13 cellular contexts compared by ENCODE assay signal in genomic region chr16:73018796-73019455, GRCh38. TPM values are rescaled to one million over a fixed set of nuclear protein-coding genes. Genes with fewer than 3 reads are reported as not detected.
A peak's percentile ranks its signal among the peaks of the same experiment; 100 is the strongest.
DNase-seq lines count a peak whose midpoint lies in the region; ATAC-seq and FAIRE-seq lines count a peak whose summit lies in the region.
"Had no signal": no experiment of that assay in that cellular context is flagged by ENCODE, and none has a peak within 500 bp of the region (broad histone marks: within the 10 kb centered on the region; RNA-seq: fewer than 3 reads in every experiment).

No MANE protein-coding gene starts in this region.

- DNase-seq in GM23248 (no peak), SHP77 treated with DMSO at 0.1 percent for 48 hours (lab: John Stamatoyannopoulos, UW) (peak; percentile 39), mesenteric fat pad (ENCODE audit: low spot score) (peak; percentile 59), frontal cortex (ENCODE audit: low spot score in 2 of 2) (no peak)
- DNase-seq: activated CD4-positive, alpha-beta T cell treated with anti-CD3 and anti-CD28 coated beads, Interleukin-2, amount 10 ng/mL, durations not matched to agents 24 days and 14 days; NCI-H2081; stimulated activated CD4-positive, alpha-beta T cell treated with anti-CD3 and anti-CD28 coated beads, Interleukin-2, amount 100 ng/mL, for 24 hours; stimulated activated CD8-positive, alpha-beta memory T cell treated with anti-CD3 and anti-CD28 coated beads, Interleukin-4, amount 100 ng/mL, for 48 hours had no signal

- peaks cover 6% of the 10 kb centered on the region; the same call in 1 of the 2 replicates for H4K20me1 ChIP-seq in GM23248 (ENCODE audit: insufficient read depth)

- no peak overlapping the region for H2AFZ ChIP-seq in GM23248

- H3K9me2 ChIP-seq in GM23248 (ENCODE audit: insufficient read depth) = no peaks in the 10 kb centered on the region

- peaks cover 23% of the 10 kb centered on the region for H3F3A ChIP-seq in GM23248 (ENCODE audit: insufficient read depth)

- peaks cover 99% of the 10 kb centered on the region for H3K79me2 ChIP-seq in GM23248 (ENCODE audit: insufficient read depth)

- ATAC-seq in HG02885 (IDR thresholded peaks at IDR 0.05; ENCODE audit: poor library complexity, unreplicated experiment) = no peak
- ATAC-seq in GM21528 (IDR thresholded peaks at IDR 0.05; ENCODE audit: low FRiP score, unreplicated experiment) = no peak

- H3K4me1 ChIP-seq in GM23248 (ENCODE audit: insufficient read depth) = peaks cover 24% of the 10 kb centered on the region
- H3K4me1 ChIP-seq in skeletal muscle tissue (ENCODE audit: control insufficient read depth in 3 of 3, insufficient read depth in 3 of 3, low read length in 3 of 3) = peaks cover 49 to 68% (median 61%) of the 10 kb centered on the region in 3 donors

- FAIRE-seq in frontal cortex (lab: Jason Lieb, UNC) = no peak
- FAIRE-seq: H54 had no signal

- H3K9me3 ChIP-seq in GM23248 (ENCODE audit: low read depth) = no peaks in the 10 kb centered on the region
- no peaks in the 10 kb centered on the region for H3K9me3 ChIP-seq in skeletal muscle tissue (ENCODE audit: control insufficient read depth in 3 of 3, low read length in 3 of 3)

- WGBS in GM23248 (ENCODE audit: low coverage in 1 of 2, low lambda C conversion rate in 2 of 2, missing lambda C conversion rate in 2 of 2), 2 experiments = 82 to 84% methylated on average over 15 to 19 of the region's 19 CpGs

- H3K4me3 ChIP-seq in GM23248 = no peak overlapping the region
- H3K4me3 ChIP-seq in skeletal muscle tissue (ENCODE audit: low read length in 3 of 3) = no peak overlapping the region
- H3K4me3 ChIP-seq: BLaER1 treated with 17β-estradiol and CSF1 and Interleukin-3, amounts not matched to agents 10 nM and 100 nM had no signal

- H3K36me3 ChIP-seq in GM23248 (ENCODE audit: low read depth) (no peaks in the 10 kb centered on the region), skeletal muscle tissue (ENCODE audit: control insufficient read depth in 3 of 3, insufficient read depth in 3 of 3, low read length in 3 of 3) (peaks cover 0 to 4% (median 0%) of the 10 kb centered on the region in 3 donors)

- peak overlapping the region; percentile 84 for H3K4me2 ChIP-seq in GM23248 (ENCODE audit: unreplicated experiment)

- H3K27me3 ChIP-seq in GM23248 (replicated peaks; ENCODE audit: insufficient read depth) = no peaks in the 10 kb centered on the region
- no peaks in the 10 kb centered on the region for H3K27me3 ChIP-seq in skeletal muscle tissue (ENCODE audit: control insufficient read depth in 3 of 3, insufficient read depth in 3 of 3, low read length in 3 of 3)
- H3K27me3 ChIP-seq: BLaER1 treated with 17β-estradiol and CSF1 and Interleukin-3, amounts not matched to agents 10 nM and 100 nM had no signal

- H3K27ac ChIP-seq in GM23248 (no peak overlapping the region), skeletal muscle tissue (ENCODE audit: low read depth, low read length) (peak overlapping the region; percentile 3)
- H3K27ac ChIP-seq: BLaER1 treated with 17β-estradiol and CSF1 and Interleukin-3, amounts not matched to agents 10 nM and 100 nM had no signal

- in situ Hi-C loops in GM23248 (cut with MboI) = no loop called here

- H3K9ac ChIP-seq in GM23248 (no peak overlapping the region), skeletal muscle tissue (ENCODE audit: low read depth in 1 of 3, low read length in 3 of 3) (no peak overlapping the region)
- H3K9ac ChIP-seq: BLaER1 treated with 17β-estradiol and CSF1 and Interleukin-3, amounts not matched to agents 10 nM and 100 nM had no signal

RNA-seq across cellular contexts. Expression of gene ZFHX3, which starts 29.0 kb away (rescaled TPM):
- 2.7 and 3.9 TPM in 2 replicates for total RNA-seq in GM23248 (2014; rRNA removed; shearing (Covaris generic))
- 2.8 and 2.9 TPM in 2 replicates for polyA plus RNA-seq in GM23248 (2016; fragmentation: Nextera tagmentation; extraction: Ambion mirVana)
- total RNA-seq in mesenteric fat pad (28.8 TPM), skeletal muscle tissue (8.9 TPM), frontal cortex (4.9 TPM)

Comparison
In these comparisons a context has a peak if more than half of its experiments do, and no peak if none do; other contexts are left out.
1. DNase-seq: peak in SHP77 treated with DMSO at 0.1 percent for 48 hours (single experiment) and mesenteric fat pad (single experiment); none in GM23248 (single experiment) and frontal cortex (0 of 2).